7 cellular contexts compared by ENCODE assay signal in genomic region chr7:6845971-6846449, GRCh38. TPM values are rescaled to one million over a fixed set of nuclear protein-coding genes. Genes with fewer than 3 reads are reported as not detected.
DNase-seq lines count a peak whose midpoint lies in the region; ATAC-seq, FAIRE-seq and TF ChIP-seq lines count a peak whose summit lies in the region.
"Not testable (repeated sequence)": the region's sequence is repeated elsewhere in the genome, so short reads cannot be mapped to it uniquely, and the experiment has no call there.

No MANE protein-coding gene starts in this region.

- H3K9me3 Mint-ChIP-seq in T-helper 2 cell treated with Interferon-gamma antibody and Interleukin-4, amounts not matched to agents 5 μg/mL and 100 μg/mL, for 36 hours; naive thymus-derived CD4-positive, alpha-beta T cell: not testable (repeated sequence)

- TF ChIP-seq POLR2A in K562 (conservative IDR thresholded peaks at IDR 0.05), result not testable (repeated sequence)

- not testable (repeated sequence) for BruUV-seq in K562 (replicated peaks; lab: Mats Ljungman, UMichigan)

- 16% methylated on average over 16 of the region's 16 CpGs for whole genome bisulfite sequencing in K562 (ENCODE audit: insufficient coverage, low coverage, missing lambda C conversion rate)

- FAIRE-seq in K562 (lab: Jason Lieb, UNC), result not testable (repeated sequence)

- H2AFZ ChIP-seq in DND-41 (ENCODE audit: low read depth, low read length) (peak overlapping the region; percentile 60), Loucy (ENCODE audit: low read length) (peak overlapping the region; percentile 81)
- H2AFZ ChIP-seq in K562 (ENCODE audit: low read depth, low read length), result not testable (repeated sequence)

- not testable (repeated sequence) for H3K4me1 Mint-ChIP-seq in T-helper 2 cell treated with Interferon-gamma antibody and Interleukin-4, amounts not matched to agents 5 μg/mL and 100 μg/mL, for 36 hours (ENCODE audit: low read depth); naive thymus-derived CD4-positive, alpha-beta T cell

- in situ Hi-C loops in K562 (cut with MboI), result not testable (repeated sequence)

- not testable (repeated sequence) for H3K27me3 Mint-ChIP-seq in T-helper 2 cell treated with Interferon-gamma antibody and Interleukin-4, amounts not matched to agents 5 μg/mL and 100 μg/mL, for 36 hours (ENCODE audit: low read depth)
- H3K27me3 Mint-ChIP-seq in naive thymus-derived CD4-positive, alpha-beta T cell, result peaks cover 8 to 37% (median 18%) of the 10 kb centered on the region in 5 donors

- H3K4me3 Mint-ChIP-seq in T-helper 2 cell treated with Interferon-gamma antibody and Interleukin-4, amounts not matched to agents 5 μg/mL and 100 μg/mL, for 36 hours, result peak overlapping the region; percentile 1
- H3K4me3 Mint-ChIP-seq in naive thymus-derived CD4-positive, alpha-beta T cell, result peak overlapping the region in 7 of 10 donors; percentile 3 to 72 (median 19)

- not testable (repeated sequence) for H3K9ac ChIP-seq in BLaER1 treated with 17β-estradiol and CSF1 and Interleukin-3, amounts not matched to agents 10 nM and 100 nM; DND-41 (ENCODE audit: low read depth, low read length); K562 (ENCODE audit: insufficient read depth in 1 of 2, low read depth in 2 of 2, low read length in 2 of 2)
- H3K9ac ChIP-seq in Loucy (ENCODE audit: low read depth, low read length, poor library complexity, severe bottlenecking), result peak overlapping the region; percentile 43

- DNase-seq in DND-41, result peak; percentile 88
- DNase-seq in NCI-H748 treated with DMSO at 0.1 percent for 48 hours (lab: John Stamatoyannopoulos, UW), result peak; percentile 7
- not testable (repeated sequence) for DNase-seq in T-helper 2 cell treated with Interferon-gamma antibody and Interleukin-4, amounts not matched to agents 5 μg/mL and 100 μg/mL, for 36 hours (ENCODE audit: low spot score); K562 (ENCODE audit: extremely low read depth in 1 of 4, low spot score in 3 of 4); naive thymus-derived CD4-positive, alpha-beta T cell

- H3K27ac Mint-ChIP-seq in T-helper 2 cell treated with Interferon-gamma antibody and Interleukin-4, amounts not matched to agents 5 μg/mL and 100 μg/mL, for 36 hours; naive thymus-derived CD4-positive, alpha-beta T cell: not testable (repeated sequence)

- H3K9me1 ChIP-seq in K562 (ENCODE audit: control insufficient read depth, insufficient read depth, low read length), result not testable (repeated sequence)

- H3K27ac ChIP-seq in BLaER1 treated with 17β-estradiol and CSF1 and Interleukin-3, amounts not matched to agents 10 nM and 100 nM; DND-41 (ENCODE audit: low read length); K562 (ENCODE audit: extremely low read depth, low read depth, low read length); naive thymus-derived CD4-positive, alpha-beta T cell (ENCODE audit: low read depth, low read length): not testable (repeated sequence)

- intact Hi-C loops in K562 (cut with micrococcal nuclease), result not testable (repeated sequence)
- intact Hi-C loops in naive thymus-derived CD4-positive, alpha-beta T cell (cut with micrococcal nuclease), result loop anchor here in 1 of 2 donors (10.0 kb wide), 1 partner anchor 141 kb away; the partner anchor contains the start of gene ZNF12

- H3K4me1 ChIP-seq in BLaER1 treated with 17β-estradiol and CSF1 and Interleukin-3, amounts not matched to agents 10 nM and 100 nM, result peaks cover 0 to 16% (median 8%) of the 10 kb centered on the region in 10 experiments; a peak in 14 of 20 replicates
- peaks cover 17% of the 10 kb centered on the region for H3K4me1 ChIP-seq in DND-41 (ENCODE audit: insufficient read depth, low read length)
- H3K4me1 ChIP-seq in Loucy (ENCODE audit: insufficient read depth, low read length, poor library complexity, severe bottlenecking); K562 (replicated peaks in 1 of 2; ENCODE audit: control insufficient read depth in 2 of 2, insufficient read depth in 2 of 2, low read length in 2 of 2); naive thymus-derived CD4-positive, alpha-beta T cell (ENCODE audit: control insufficient read depth in 2 of 2, insufficient read depth in 2 of 2, low read length in 2 of 2): not testable (repeated sequence)

- H3K9me3 ChIP-seq in BLaER1 treated with 17β-estradiol and CSF1 and Interleukin-3, amounts not matched to agents 10 nM and 100 nM (replicated peaks in 1 of 11); DND-41 (ENCODE audit: insufficient read depth, low read length, severe bottlenecking); Loucy (ENCODE audit: insufficient read depth, low read depth, low read length); K562 (replicated peaks; ENCODE audit: control insufficient read depth, insufficient read depth, low read depth, low read length); naive thymus-derived CD4-positive, alpha-beta T cell (ENCODE audit: control insufficient read depth in 2 of 3, low read length in 3 of 3): not testable (repeated sequence)

- H3K4me3 ChIP-seq in BLaER1 treated with 17β-estradiol and CSF1 and Interleukin-3, amounts not matched to agents 10 nM and 100 nM; K562; naive thymus-derived CD4-positive, alpha-beta T cell (ENCODE audit: low read length): not testable (repeated sequence)
- peak overlapping the region in 1 of 2 experiments; percentile 35; a peak in 2 of 4 replicates for H3K4me3 ChIP-seq in DND-41 (ENCODE audit: low read depth in 1 of 2, low read length in 2 of 2)
- H3K4me3 ChIP-seq in Loucy (ENCODE audit: low read length, poor library complexity, severe bottlenecking), result peak overlapping the region; percentile 58

- CTCF ChIA-PET in K562 (lab: Yijun Ruan, JAX; ENCODE audit: low intra/inter-chr PET ratio); naive thymus-derived CD4-positive, alpha-beta T cell (lab: Charles Lee): not testable (repeated sequence)

- H3K36me3 Mint-ChIP-seq in T-helper 2 cell treated with Interferon-gamma antibody and Interleukin-4, amounts not matched to agents 5 μg/mL and 100 μg/mL, for 36 hours (ENCODE audit: low read depth); naive thymus-derived CD4-positive, alpha-beta T cell: not testable (repeated sequence)

- not testable (repeated sequence) for TF ChIP-seq EP300 in K562 (IDR thresholded peaks at IDR 0.05; ENCODE audit: low read length)

- TF ChIP-seq CTCF in DND-41 (IDR thresholded peaks at IDR 0.05; ENCODE audit: borderline replicate concordance, extremely low read depth, low read length, poor library complexity, severe bottlenecking); Loucy (conservative IDR thresholded peaks at IDR 0.05; ENCODE audit: low read length); K562 (IDR thresholded peaks at IDR 0.05 in 2 of 3, conservative IDR thresholded peaks at IDR 0.05 in 1 of 3; ENCODE audit: insufficient read depth in 2 of 3, low read depth in 1 of 3, low read length in 3 of 3): not testable (repeated sequence)

- not testable (repeated sequence) for H3K79me2 ChIP-seq in DND-41 (ENCODE audit: insufficient read depth, low read length); Loucy (ENCODE audit: insufficient read depth, low read length); K562 (ENCODE audit: control insufficient read depth, insufficient read depth, low read length)

- H3F3A ChIP-seq in Loucy (ENCODE audit: low read depth), result not testable (repeated sequence)

- H3K4me2 ChIP-seq in BLaER1 treated with 17β-estradiol and CSF1 and Interleukin-3, amounts not matched to agents 10 nM and 100 nM, result peak overlapping the region; percentile 48 to 79 (median 68); a peak in 21 of 22 replicates
- H3K4me2 ChIP-seq in DND-41 (ENCODE audit: insufficient read depth, low read length) (peak overlapping the region; percentile 59), Loucy (ENCODE audit: low read depth, low read length, poor library complexity, severe bottlenecking) (peak overlapping the region; percentile 62)
- H3K4me2 ChIP-seq in K562 (ENCODE audit: insufficient read depth, low read length), result not testable (repeated sequence)

- TF ChIP-seq RAD21 in K562 (CRISPR knock-in tag; conservative IDR thresholded peaks at IDR 0.05 in 1 of 2, IDR thresholded peaks at IDR 0.05 in 1 of 2), result not testable (repeated sequence)

- POLR2A ChIA-PET in K562 (lab: Yijun Ruan, JAX); naive thymus-derived CD4-positive, alpha-beta T cell (lab: Charles Lee): not testable (repeated sequence)

- not testable (repeated sequence) for H4K20me1 ChIP-seq in BLaER1 treated with 17β-estradiol and CSF1 and Interleukin-3, amounts not matched to agents 10 nM and 100 nM; DND-41 (ENCODE audit: insufficient read depth, low read length); Loucy (ENCODE audit: insufficient read depth, low read length, poor library complexity, severe bottlenecking); K562 (replicated peaks; ENCODE audit: control insufficient read depth, insufficient read depth, low read length)

- not testable (repeated sequence) for H3K36me3 ChIP-seq in BLaER1 treated with 17β-estradiol and CSF1 and Interleukin-3, amounts not matched to agents 10 nM and 100 nM; DND-41 (ENCODE audit: insufficient read depth, low read length); Loucy (ENCODE audit: insufficient read depth, low read length); K562 (ENCODE audit: control insufficient read depth, insufficient read depth, low read length); naive thymus-derived CD4-positive, alpha-beta T cell (ENCODE audit: control insufficient read depth in 2 of 3, insufficient read depth in 3 of 3, low read length in 3 of 3)

- H3K27me3 ChIP-seq in BLaER1 treated with 17β-estradiol and CSF1 and Interleukin-3, amounts not matched to agents 10 nM and 100 nM; DND-41 (ENCODE audit: insufficient read depth, low read length, poor library complexity); Loucy (ENCODE audit: insufficient read depth, low read length, poor library complexity, severe bottlenecking); naive thymus-derived CD4-positive, alpha-beta T cell (ENCODE audit: control insufficient read depth in 2 of 2, insufficient read depth in 2 of 2, low read length in 2 of 2): not testable (repeated sequence)
- peaks cover 2 to 11% of the 10 kb centered on the region in 2 experiments; a peak in 4 of 5 replicates for H3K27me3 ChIP-seq in K562 (ENCODE audit: control insufficient read depth in 2 of 2, insufficient read depth in 2 of 2, low read length in 2 of 2)

- ATAC-seq in DND-41 (ENCODE audit: insufficient read depth, low read depth), result peak; percentile 56; the same call in 1 of the 3 replicates
- ATAC-seq in K562; naive thymus-derived CD4-positive, alpha-beta T cell: not testable (repeated sequence)

- not testable (repeated sequence) for H3K9me2 ChIP-seq in Loucy (replicated peaks; ENCODE audit: low read depth, low read length)

RNA-seq across cellular contexts. Expression of gene CCZ1B, which starts 19.9 kb away (rescaled TPM):
- total RNA-seq in K562 (2011; cell fraction: chromatin; rRNA removed; ENCODE audit: low replicate concordance), result 62.0 and 146 TPM in 2 replicates
- total RNA-seq in K562 (2011; cell fraction: nucleolus; rRNA removed), result 30.0 and 31.6 TPM in 2 replicates
- total RNA-seq in K562 (2011; cell fraction: nucleoplasm; rRNA removed), result 48.5 and 49.4 TPM in 2 replicates
- total RNA-seq in K562 (2014; rRNA removed), result 27.8 and 39.4 TPM in 2 replicates
- 57.5 and 61.9 TPM in 2 replicates for total RNA-seq in K562 (2014; rRNA removed; fragmentation: Illumina TruSeq; extraction: Trizol)
- total RNA-seq in K562 (2015; rRNA removed; fragmentation: Illumina TruSeq; extraction: Trizol), result 68.7 and 78.5 TPM in 2 replicates
- total RNA-seq in K562 (2021), result 34.0 and 34.8 TPM in 2 replicates
- polyA plus RNA-seq in K562 (2011; rRNA removed), result 24.9 and 36.8 TPM in 2 replicates
- 4.9 and 10.3 TPM in 2 replicates for polyA plus RNA-seq in K562 (2011; cell fraction: cytosol; rRNA removed)
- polyA plus RNA-seq in K562 (2011; cell fraction: nucleus; rRNA removed), result 14.5 and 24.5 TPM in 2 replicates
- 46.4 and 75.0 TPM in 2 replicates for polyA plus RNA-seq in K562 (2012)
- polyA plus RNA-seq in K562 (2014; fragmentation: Illumina TruSeq; extraction: Trizol), result 66.0 and 73.9 TPM in 2 replicates
- polyA plus RNA-seq in K562 (2014; fragmentation: Nextera tagmentation; extraction: Ambion mirVana), result 10 to 100 TPM in 1 of 2 experiments, 1 to 10 TPM in 1; 8.1 to 11.2 TPM
- polyA plus RNA-seq in K562 (2014; rRNA removed), result 26.9 and 34.1 TPM in 2 replicates
- polyA minus RNA-seq in K562 (2011; rRNA and poly(A)+ RNA removed), result 41.0 and 53.4 TPM in 2 replicates
- polyA minus RNA-seq in K562 (2011; cell fraction: cytosol; rRNA and poly(A)+ RNA removed), result 15.4 and 26.9 TPM in 2 replicates
- 14.8 and 18.2 TPM in 2 replicates for polyA minus RNA-seq in K562 (2011; cell fraction: nucleus; rRNA and poly(A)+ RNA removed)
- total RNA-seq in naive thymus-derived CD4-positive, alpha-beta T cell, result 100 to 1,000 TPM in 1 of 5 experiments, 10 to 100 TPM in 4; 73.5 to 104 (median 84.9) TPM
- 10 to 100 TPM; 20.5 to 22.2 TPM for polyA plus RNA-seq in naive thymus-derived CD4-positive, alpha-beta T cell
